In genomic region chr3:40718209-40718608, GRCh38 we compare ENCODE assay signal across 16 cellular contexts.
DNase-seq lines count a peak whose midpoint lies in the region; ATAC-seq and TF ChIP-seq lines count a peak whose summit lies in the region.
"Had no signal": no experiment of that assay in that cellular context is flagged by ENCODE, and none has a peak within 500 bp of the region (broad histone marks: within the 10 kb centered on the region; RNA-seq: fewer than 3 reads in every experiment).

No MANE protein-coding gene starts in this region.

- no peaks in the 10 kb centered on the region for H3K36me3 Mint-ChIP-seq in CD8-positive, alpha-beta T cell
- no peaks in the 10 kb centered on the region for H3K36me3 Mint-ChIP-seq in activated T-cell treated with anti-CD3 and anti-CD28 coated beads, Interleukin-2, amount 50 U/mL, for 24 hours (ENCODE audit: low read depth)
- H3K36me3 Mint-ChIP-seq: mesothelial cell of epicardium had no signal

- TF ChIP-seq CTCF in epithelial cell of esophagus (IDR thresholded peaks at IDR 0.05; ENCODE audit: insufficient read depth, low read depth, low read length, missing control alignments), result no peak
- no peak for TF ChIP-seq CTCF in CD8-positive, alpha-beta T cell (IDR thresholded peaks at IDR 0.05)

- no peaks in the 10 kb centered on the region for H3K9me3 ChIP-seq in CD8-positive, alpha-beta T cell (ENCODE audit: low read length)
- H3K9me3 ChIP-seq: BE2C, right atrium auricular region, upper lobe of left lung had no signal

- peaks cover 11% of the 10 kb centered on the region for H3K27me3 Mint-ChIP-seq in CD8-positive, alpha-beta T cell (ENCODE audit: low read depth)
- peaks cover 23% of the 10 kb centered on the region for H3K27me3 Mint-ChIP-seq in activated T-cell treated with anti-CD3 and anti-CD28 coated beads, Interleukin-2, amount 50 U/mL, for 24 hours

- no peak overlapping the region for H3K27ac ChIP-seq in CD8-positive, alpha-beta T cell (ENCODE audit: low read depth, low read length)
- H3K27ac ChIP-seq: right atrium auricular region, upper lobe of left lung had no signal

- no peaks in the 10 kb centered on the region for H3K4me1 ChIP-seq in CD8-positive, alpha-beta T cell (ENCODE audit: insufficient read depth, low read length)

- no peak overlapping the region for H3K4me3 Mint-ChIP-seq in CD8-positive, alpha-beta T cell
- H3K4me3 Mint-ChIP-seq in activated T-cell treated with anti-CD3 and anti-CD28 coated beads, Interleukin-2, amount 50 U/mL, for 24 hours, result no peak overlapping the region
- H3K4me3 Mint-ChIP-seq: mesothelial cell of epicardium had no signal

- H3K4me1 Mint-ChIP-seq in CD8-positive, alpha-beta T cell (ENCODE audit: low read depth), result no peaks in the 10 kb centered on the region
- no peaks in the 10 kb centered on the region for H3K4me1 Mint-ChIP-seq in activated T-cell treated with anti-CD3 and anti-CD28 coated beads, Interleukin-2, amount 50 U/mL, for 24 hours (ENCODE audit: low read depth)

- no peaks in the 10 kb centered on the region for H3K36me3 ChIP-seq in CD8-positive, alpha-beta T cell (ENCODE audit: insufficient read depth, low read length)
- H3K36me3 ChIP-seq: BE2C, right atrium auricular region, upper lobe of left lung had no signal

- POLR2A ChIA-PET in CD8-positive, alpha-beta T cell (lab: Charles Lee), result no interaction called here

- intact Hi-C loops in CD8-positive, alpha-beta T cell (cut with DNase I, micrococcal nuclease), result no loop called here

- no peaks in the 10 kb centered on the region for H3K27me3 ChIP-seq in CD8-positive, alpha-beta T cell (ENCODE audit: insufficient read depth, low read length)
- H3K27me3 ChIP-seq: BE2C, dorsolateral prefrontal cortex, right atrium auricular region, upper lobe of left lung had no signal

- H3K9me3 Mint-ChIP-seq in CD8-positive, alpha-beta T cell, result no peaks in the 10 kb centered on the region
- no peaks in the 10 kb centered on the region for H3K9me3 Mint-ChIP-seq in activated T-cell treated with anti-CD3 and anti-CD28 coated beads, Interleukin-2, amount 50 U/mL, for 24 hours
- H3K9me3 Mint-ChIP-seq: mesothelial cell of epicardium had no signal

- CTCF ChIA-PET in CD8-positive, alpha-beta T cell (lab: Charles Lee), result no interaction called here

- H3K4me3 ChIP-seq in epithelial cell of esophagus (ENCODE audit: low read length), result no peak overlapping the region
- no peak overlapping the region for H3K4me3 ChIP-seq in CD8-positive, alpha-beta T cell (ENCODE audit: low read depth, low read length)
- H3K4me3 ChIP-seq: dorsolateral prefrontal cortex, right atrium auricular region, upper lobe of left lung had no signal

- DNase-seq in epithelial cell of esophagus (ENCODE audit: low read depth) (peak; percentile 85), mesenteric fat pad (ENCODE audit: low spot score) (no peak), SK-N-DZ (ENCODE audit: low spot score) (no peak)
- DNase-seq in CD8-positive, alpha-beta T cell, result no peak
- DNase-seq in activated T-cell treated with anti-CD3 and anti-CD28 coated beads, Interleukin-2, amount 50 U/mL, for 24 hours, result no peak
- DNase-seq: BE2C, dorsolateral prefrontal cortex, HCEC 1CT, head of caudate nucleus, upper lobe of left lung had no signal

- ATAC-seq in GM18511 (IDR thresholded peaks at IDR 0.05; ENCODE audit: unreplicated experiment), result peak; percentile 29
- ATAC-seq in GM21576 (IDR thresholded peaks at IDR 0.05; ENCODE audit: unreplicated experiment), result peak; percentile 14
- ATAC-seq in HG03342 (IDR thresholded peaks at IDR 0.05; ENCODE audit: unreplicated experiment), result peak; percentile 32
- no peak for ATAC-seq in CD8-positive, alpha-beta T cell
- ATAC-seq: SK-N-SH treated with all-trans-retinoic acid at 6 μM for 48 hours had no signal

- H3K27ac Mint-ChIP-seq in CD8-positive, alpha-beta T cell, result no peak overlapping the region
- no peak overlapping the region for H3K27ac Mint-ChIP-seq in activated T-cell treated with anti-CD3 and anti-CD28 coated beads, Interleukin-2, amount 50 U/mL, for 24 hours
- H3K27ac Mint-ChIP-seq: mesothelial cell of epicardium had no signal
